In genomic region chr7:18958627-18959026, GRCh38 we compare ENCODE assay signal across 13 cellular contexts.
DNase-seq lines count a peak whose midpoint lies in the region; ATAC-seq and TF ChIP-seq lines count a peak whose summit lies in the region.
"Had no signal": no experiment of that assay in that cellular context is flagged by ENCODE, and none has a peak within 500 bp of the region (broad histone marks: within the 10 kb centered on the region; RNA-seq: fewer than 3 reads in every experiment).

No MANE protein-coding gene starts in this region.

- in situ Hi-C loops in astrocyte of the spinal cord (cut with HindIII; ENCODE audit: low sequenced_read_pairs) = no loop called here

- intact Hi-C loops in left colon (cut with DNase I, micrococcal nuclease) = no loop called here

- H3K4me3 ChIP-seq in astrocyte of the spinal cord (ENCODE audit: low read depth, low read length) = no peak overlapping the region
- H3K4me3 ChIP-seq: hepatocyte, right lobe of liver, uterus had no signal

- no peak for TF ChIP-seq CTCF in astrocyte of the spinal cord (IDR thresholded peaks at IDR 0.05; ENCODE audit: low read depth, low read length)

- DNase-seq in AG08395 (ENCODE audit: low spot score) (peak; percentile 77), HT1080 (ENCODE audit: low read depth) (peak; percentile 91), astrocyte of the spinal cord (ENCODE audit: low read depth, low spot score) (peak; percentile 75), iris pigment epithelial cell (ENCODE audit: low read depth) (peak; percentile 92), OCI-M1 (lab: John Stamatoyannopoulos, UW) (no peak), left colon (no peak)
- DNase-seq: activated naive CD4-positive, alpha-beta T cell; right lobe of liver; uterus had no signal

- ATAC-seq in HG03457 (IDR thresholded peaks at IDR 0.05; ENCODE audit: unreplicated experiment) (no peak), GM19397 (IDR thresholded peaks at IDR 0.05; ENCODE audit: unreplicated experiment) (no peak), left colon (no peak)
- ATAC-seq: right lobe of liver; stimulated activated memory B cell treated with anti-CD40 and anti-IgM and Interleukin-4, amounts not matched to agents 10 μg/mL and 1 μg/mL and 100 μg/mL, for 72 hours had no signal

Comparison
In these comparisons a context has a peak if more than half of its experiments do, and no peak if none do; other contexts are left out.
1. DNase-seq: peak in AG08395 (single experiment), HT1080 (single experiment), astrocyte of the spinal cord (single experiment) and iris pigment epithelial cell (single experiment); none in OCI-M1 (single experiment) and left colon (0 of 2).